18 cellular contexts compared by ENCODE assay signal in genomic region chr10:114547466-114547865, GRCh38.
DNase-seq lines count a peak whose midpoint lies in the region; ATAC-seq and TF ChIP-seq lines count a peak whose summit lies in the region.
"Had no signal": no experiment of that assay in that cellular context is flagged by ENCODE, and none has a peak within 500 bp of the region (broad histone marks: within the 10 kb centered on the region; RNA-seq: fewer than 3 reads in every experiment).

No MANE protein-coding gene starts in this region.

- no peaks in the 10 kb centered on the region for H3K9me3 ChIP-seq in CD4-positive, alpha-beta memory T cell (ENCODE audit: control insufficient read depth in 1 of 2, low read length in 2 of 2)
- H3K9me3 ChIP-seq: ascending aorta, Caco-2 had no signal

- ATAC-seq in naive thymus-derived CD8-positive, alpha-beta T cell: peak in 1 of 2 donors; percentile 19
- ATAC-seq in SK-N-SH treated with all-trans-retinoic acid at 6 μM for 48 hours: no peak
- ATAC-seq: PC-3 had no signal

- intact Hi-C loops in activated CD4-positive, alpha-beta memory T cell treated with anti-CD3 and anti-CD28 coated beads for 36 hours (cut with micrococcal nuclease): loop anchor here (10.0 kb wide), 1 partner anchor 693 kb away; the partner anchor contains the start of genes DCLRE1A and NHLRC2
- intact Hi-C loops in CD4-positive, alpha-beta memory T cell (cut with micrococcal nuclease): no loop called here

- H3K27me3 Mint-ChIP-seq in activated CD4-positive, alpha-beta memory T cell treated with anti-CD3 and anti-CD28 coated beads for 36 hours: no peaks in the 10 kb centered on the region
- H3K27me3 Mint-ChIP-seq in activated CD4-positive, alpha-beta memory T cell treated with anti-CD3 and anti-CD28 coated beads, Interleukin-2, amount 10 ng/mL, durations not matched to agents 7 days and 5 days: no peaks in the 10 kb centered on the region
- H3K27me3 Mint-ChIP-seq in CD4-positive, alpha-beta memory T cell: no peaks in the 10 kb centered on the region
- H3K27me3 Mint-ChIP-seq in activated naive CD8-positive, alpha-beta T cell: no peaks in the 10 kb centered on the region
- H3K27me3 Mint-ChIP-seq in naive thymus-derived CD8-positive, alpha-beta T cell: no peaks in the 10 kb centered on the region
- no peaks in the 10 kb centered on the region for H3K27me3 Mint-ChIP-seq in endothelial cell (ENCODE audit: unreplicated experiment)

- no peak for DNase-seq in activated CD4-positive, alpha-beta memory T cell treated with anti-CD3 and anti-CD28 coated beads for 36 hours
- DNase-seq in activated CD4-positive, alpha-beta memory T cell treated with anti-CD3 and anti-CD28 coated beads, Interleukin-2, amount 10 ng/mL, durations not matched to agents 7 days and 5 days: no peak
- DNase-seq in CD4-positive, alpha-beta memory T cell: no peak
- peak in 3 of 10 donors; percentile 41 to 65 (median 46) for DNase-seq in naive thymus-derived CD8-positive, alpha-beta T cell
- no peak for DNase-seq in endothelial cell (ENCODE audit: low spot score)
- DNase-seq in SHP77 (lab: John Stamatoyannopoulos, UW): no peak
- DNase-seq: Caco-2; foreskin melanocyte; KBM-7; NCI-H2081 treated with DMSO at 0.1 percent for 48 hours; NCI-H510A treated with DMSO at 0.1 percent for 48 hours; PC-3; stimulated activated CD4-positive, alpha-beta T cell treated with anti-CD3 and anti-CD28 coated beads, Interleukin-12 subunit alpha, Interleukin-12 subunit beta, amount 100 ng/mL, for 4 hours had no signal

- CTCF ChIA-PET in activated CD4-positive, alpha-beta memory T cell treated with anti-CD3 and anti-CD28 coated beads for 36 hours (lab: Charles Lee): interaction anchor here (1.1 to 9.5 kb wide), 7 partner anchors 8 to 583 kb away, joined by 3 to 89 read pairs (median 10); no protein-coding TSS in a partner anchor
- CTCF ChIA-PET in activated CD4-positive, alpha-beta memory T cell treated with anti-CD3 and anti-CD28 coated beads, Interleukin-2, amount 10 ng/mL, durations not matched to agents 7 days and 5 days (lab: Charles Lee): interaction anchor here (0.8 to 8.8 kb wide), 11 partner anchors 20 to 274 kb away, joined by 3 to 93 read pairs (median 5); partner anchors contain the start of gene FHIP2A
- CTCF ChIA-PET in CD4-positive, alpha-beta memory T cell (lab: Charles Lee; ENCODE audit: partially characterized antibody): interaction anchor here (1.0 to 14.6 kb wide), 12 partner anchors 8 to 583 kb away, joined by 3 to 241 read pairs (median 4); no protein-coding TSS in a partner anchor

- no peaks in the 10 kb centered on the region for H3K36me3 Mint-ChIP-seq in activated CD4-positive, alpha-beta memory T cell treated with anti-CD3 and anti-CD28 coated beads for 36 hours
- no peaks in the 10 kb centered on the region for H3K36me3 Mint-ChIP-seq in activated CD4-positive, alpha-beta memory T cell treated with anti-CD3 and anti-CD28 coated beads, Interleukin-2, amount 10 ng/mL, durations not matched to agents 7 days and 5 days (ENCODE audit: low read depth)
- H3K36me3 Mint-ChIP-seq in CD4-positive, alpha-beta memory T cell: no peaks in the 10 kb centered on the region
- H3K36me3 Mint-ChIP-seq in activated naive CD8-positive, alpha-beta T cell: no peaks in the 10 kb centered on the region
- no peaks in the 10 kb centered on the region for H3K36me3 Mint-ChIP-seq in naive thymus-derived CD8-positive, alpha-beta T cell
- peaks cover 3% of the 10 kb centered on the region for H3K36me3 Mint-ChIP-seq in endothelial cell (ENCODE audit: low read depth, unreplicated experiment)

- TF ChIP-seq CTCF in endothelial cell (IDR thresholded peaks at IDR 0.05; ENCODE audit: unreplicated experiment): no peak

- H3K4me1 ChIP-seq in CD4-positive, alpha-beta memory T cell (ENCODE audit: insufficient read depth, low read length): peaks cover 68% of the 10 kb centered on the region
- H3K4me1 ChIP-seq: Caco-2 had no signal

- no peak overlapping the region for H3K4me3 ChIP-seq in CD4-positive, alpha-beta memory T cell (ENCODE audit: low read length in 2 of 2)
- H3K4me3 ChIP-seq: ascending aorta had no signal

- no peaks in the 10 kb centered on the region for H3K9me3 Mint-ChIP-seq in activated CD4-positive, alpha-beta memory T cell treated with anti-CD3 and anti-CD28 coated beads for 36 hours
- no peaks in the 10 kb centered on the region for H3K9me3 Mint-ChIP-seq in activated CD4-positive, alpha-beta memory T cell treated with anti-CD3 and anti-CD28 coated beads, Interleukin-2, amount 10 ng/mL, durations not matched to agents 7 days and 5 days
- H3K9me3 Mint-ChIP-seq in CD4-positive, alpha-beta memory T cell: peaks cover 0 to under 1% (median 0%) of the 10 kb centered on the region in 8 donors
- no peaks in the 10 kb centered on the region for H3K9me3 Mint-ChIP-seq in activated naive CD8-positive, alpha-beta T cell (ENCODE audit: low read depth)
- H3K9me3 Mint-ChIP-seq in naive thymus-derived CD8-positive, alpha-beta T cell: no peaks in the 10 kb centered on the region
- no peaks in the 10 kb centered on the region for H3K9me3 Mint-ChIP-seq in endothelial cell (ENCODE audit: unreplicated experiment)

- peak overlapping the region; percentile 26 for H3K27ac Mint-ChIP-seq in activated CD4-positive, alpha-beta memory T cell treated with anti-CD3 and anti-CD28 coated beads for 36 hours
- no peak overlapping the region for H3K27ac Mint-ChIP-seq in activated CD4-positive, alpha-beta memory T cell treated with anti-CD3 and anti-CD28 coated beads, Interleukin-2, amount 10 ng/mL, durations not matched to agents 7 days and 5 days
- H3K27ac Mint-ChIP-seq in CD4-positive, alpha-beta memory T cell: peak overlapping the region in 6 of 7 donors; percentile 37 to 80 (median 62)
- H3K27ac Mint-ChIP-seq in activated naive CD8-positive, alpha-beta T cell: peak overlapping the region; percentile 66
- peak overlapping the region in 9 of 10 donors; percentile 49 to 90 (median 80) for H3K27ac Mint-ChIP-seq in naive thymus-derived CD8-positive, alpha-beta T cell
- H3K27ac Mint-ChIP-seq in endothelial cell (ENCODE audit: unreplicated experiment): no peak overlapping the region
- H3K27ac Mint-ChIP-seq: progenitor cell of endocrine pancreas had no signal

- no peaks in the 10 kb centered on the region for H3K27me3 ChIP-seq in CD4-positive, alpha-beta memory T cell (ENCODE audit: insufficient read depth, low read length)
- H3K27me3 ChIP-seq: ascending aorta had no signal

- no peaks in the 10 kb centered on the region for H3K36me3 ChIP-seq in CD4-positive, alpha-beta memory T cell (ENCODE audit: insufficient read depth, low read length)
- H3K36me3 ChIP-seq: ascending aorta had no signal

- no peak overlapping the region for H3K4me3 Mint-ChIP-seq in activated CD4-positive, alpha-beta memory T cell treated with anti-CD3 and anti-CD28 coated beads for 36 hours
- H3K4me3 Mint-ChIP-seq in activated CD4-positive, alpha-beta memory T cell treated with anti-CD3 and anti-CD28 coated beads, Interleukin-2, amount 10 ng/mL, durations not matched to agents 7 days and 5 days: no peak overlapping the region
- peak overlapping the region in 7 of 8 donors; percentile 13 to 68 (median 47) for H3K4me3 Mint-ChIP-seq in CD4-positive, alpha-beta memory T cell
- peak overlapping the region; percentile 72 for H3K4me3 Mint-ChIP-seq in activated naive CD8-positive, alpha-beta T cell
- H3K4me3 Mint-ChIP-seq in naive thymus-derived CD8-positive, alpha-beta T cell: peak overlapping the region; percentile 50 to 81 (median 68)
- H3K4me3 Mint-ChIP-seq in endothelial cell (ENCODE audit: unreplicated experiment): no peak overlapping the region

- H3K4me1 Mint-ChIP-seq in activated CD4-positive, alpha-beta memory T cell treated with anti-CD3 and anti-CD28 coated beads for 36 hours (ENCODE audit: low read depth): peaks cover 44% of the 10 kb centered on the region
- peaks cover 56% of the 10 kb centered on the region for H3K4me1 Mint-ChIP-seq in activated CD4-positive, alpha-beta memory T cell treated with anti-CD3 and anti-CD28 coated beads, Interleukin-2, amount 10 ng/mL, durations not matched to agents 7 days and 5 days
- H3K4me1 Mint-ChIP-seq in CD4-positive, alpha-beta memory T cell: peaks cover 34 to 60% (median 49%) of the 10 kb centered on the region in 4 donors
- H3K4me1 Mint-ChIP-seq in activated naive CD8-positive, alpha-beta T cell (ENCODE audit: low read depth): peaks cover 65% of the 10 kb centered on the region
- peaks cover 28 to 70% (median 70%) of the 10 kb centered on the region in 4 donors for H3K4me1 Mint-ChIP-seq in naive thymus-derived CD8-positive, alpha-beta T cell
- peaks cover 7% of the 10 kb centered on the region for H3K4me1 Mint-ChIP-seq in endothelial cell (ENCODE audit: unreplicated experiment)

- no peak overlapping the region for H3K27ac ChIP-seq in CD4-positive, alpha-beta memory T cell (ENCODE audit: low read depth, low read length)
- H3K27ac ChIP-seq: ascending aorta, VCaP had no signal

- POLR2A ChIA-PET in activated CD4-positive, alpha-beta memory T cell treated with anti-CD3 and anti-CD28 coated beads for 36 hours (lab: Charles Lee): no interaction called here
- POLR2A ChIA-PET in activated CD4-positive, alpha-beta memory T cell treated with anti-CD3 and anti-CD28 coated beads, Interleukin-2, amount 10 ng/mL, durations not matched to agents 7 days and 5 days (lab: Charles Lee): no interaction called here
- POLR2A ChIA-PET in CD4-positive, alpha-beta memory T cell (lab: Charles Lee; ENCODE audit: partially characterized antibody): interaction anchor here (1.1 to 11.1 kb wide), 3 partner anchors 21 to 27 kb away, joined by 5 to 459 read pairs (median 12); no protein-coding TSS in a partner anchor
- POLR2A ChIA-PET in naive thymus-derived CD8-positive, alpha-beta T cell (lab: Charles Lee): interaction anchor here (1.6 to 18.4 kb wide), 3 partner anchors 8 to 76 kb away, joined by 5 to 654 read pairs (median 6); no protein-coding TSS in a partner anchor

TF ChIP-seq in SK-N-SH treated with all-trans-retinoic acid at 6 μM for 48 hours, 23 proteins besides CTCF, POLR2A, EP300 and RAD21:
- no peak for TF ChIP-seq SNAI2 (CRISPR knock-in tag; IDR thresholded peaks at IDR 0.05)
- TF ChIP-seq CSRNP3 (CRISPR knock-in tag; IDR thresholded peaks at IDR 0.05): no peak
- TF ChIP-seq ZNF70 (CRISPR knock-in tag; IDR thresholded peaks at IDR 0.05): no peak
TF ChIP-seq in SK-N-SH treated with all-trans-retinoic acid at 6 μM for 48 hours: peak in this region for 0.

Comparison
In these comparisons a context has a peak if more than half of its experiments do, and no peak if none do; other contexts are left out.
1. H3K27ac Mint-ChIP-seq: peak in activated CD4-positive, alpha-beta memory T cell treated with anti-CD3 and anti-CD28 coated beads for 36 hours (single experiment), CD4-positive, alpha-beta memory T cell (6 of 7), activated naive CD8-positive, alpha-beta T cell (single experiment) and naive thymus-derived CD8-positive, alpha-beta T cell (9 of 10); none in activated CD4-positive, alpha-beta memory T cell treated with anti-CD3 and anti-CD28 coated beads, Interleukin-2, amount 10 ng/mL, durations not matched to agents 7 days and 5 days (single experiment) and endothelial cell (single experiment).
2. H3K4me3 Mint-ChIP-seq: peak in CD4-positive, alpha-beta memory T cell (7 of 8), activated naive CD8-positive, alpha-beta T cell (single experiment) and naive thymus-derived CD8-positive, alpha-beta T cell (10 of 10); none in activated CD4-positive, alpha-beta memory T cell treated with anti-CD3 and anti-CD28 coated beads for 36 hours (single experiment), activated CD4-positive, alpha-beta memory T cell treated with anti-CD3 and anti-CD28 coated beads, Interleukin-2, amount 10 ng/mL, durations not matched to agents 7 days and 5 days (single experiment) and endothelial cell (single experiment).
3. POLR2A ChIA-PET loops: an anchor here in CD4-positive, alpha-beta memory T cell (1.1 to 11.1 kb wide) and naive thymus-derived CD8-positive, alpha-beta T cell (1.6 to 18.4 kb wide); none called in activated CD4-positive, alpha-beta memory T cell treated with anti-CD3 and anti-CD28 coated beads for 36 hours and activated CD4-positive, alpha-beta memory T cell treated with anti-CD3 and anti-CD28 coated beads, Interleukin-2, amount 10 ng/mL, durations not matched to agents 7 days and 5 days.